Comparison of ENCODE assay signal across 2 cellular contexts in genomic region chr1:1900883-1901640, GRCh38.
TF ChIP-seq lines count a peak whose summit lies in the region.

No MANE protein-coding gene starts in this region.

TF ChIP-seq in HepG2, 621 proteins besides CTCF, POLR2A, EP300 and RAD21:
- TF ChIP-seq ZBTB3 (CRISPR knock-in tag; IDR thresholded peaks at IDR 0.05; ENCODE audit: borderline replicate concordance, low read depth) (no peak), ZNF710 (CRISPR knock-in tag; IDR thresholded peaks at IDR 0.05; ENCODE audit: borderline replicate concordance) (0 out of 2 replicates have a peak, but pooled peaks have one; percentile 22), AKNA (CRISPR knock-in tag; IDR thresholded peaks at IDR 0.05; ENCODE audit: borderline replicate concordance) (no peak), ZNF512 (CRISPR knock-in tag; IDR thresholded peaks at IDR 0.05) (peak; percentile 24; the same call in 1 of the 2 replicates)

TF ChIP-seq in IMR-90, 13 proteins besides CTCF, POLR2A, EP300 and RAD21:
- TF ChIP-seq BHLHE40 (IDR thresholded peaks at IDR 0.05; ENCODE audit: low read depth, low read length), result no peak
- TF ChIP-seq CEBPB (IDR thresholded peaks at IDR 0.05; ENCODE audit: low read depth, low read length), result no peak
- TF ChIP-seq SMC3 (IDR thresholded peaks at IDR 0.05; ENCODE audit: low read depth, low read length), result no peak
- TF ChIP-seq RCOR1 (IDR thresholded peaks at IDR 0.05; ENCODE audit: insufficient replicate concordance, low read length), result no peak
- no peak for TF ChIP-seq ELK1 (IDR thresholded peaks at IDR 0.05; ENCODE audit: borderline replicate concordance, low read depth, low read length)
- no peak for TF ChIP-seq MXI1 (IDR thresholded peaks at IDR 0.05; ENCODE audit: borderline replicate concordance, low read depth, low read length)
- TF ChIP-seq USF2 (IDR thresholded peaks at IDR 0.05; ENCODE audit: low read depth, low read length), result no peak
- TF ChIP-seq MAZ (IDR thresholded peaks at IDR 0.05; ENCODE audit: borderline replicate concordance, low read depth, low read length), result no peak
- no peak for TF ChIP-seq MAFK (IDR thresholded peaks at IDR 0.05; ENCODE audit: low read depth, low read length)
- TF ChIP-seq FOS (IDR thresholded peaks at IDR 0.05; ENCODE audit: low read depth, low read length), result no peak
- TF ChIP-seq CHD1 (IDR thresholded peaks at IDR 0.05; ENCODE audit: low read depth, low read length), result no peak
- no peak for TF ChIP-seq RFX5 (IDR thresholded peaks at IDR 0.05; ENCODE audit: low read depth, low read length)
- TF ChIP-seq NFE2L2 (IDR thresholded peaks at IDR 0.05; ENCODE audit: low read depth, low read length), result no peak
